Comparison of ENCODE assay signal across 8 cellular contexts in genomic region chr1:8817413-8818324, GRCh38. TPM values are rescaled to one million over a fixed set of nuclear protein-coding genes. Genes with fewer than 3 reads are reported as not detected.
DNase-seq lines count a peak whose midpoint lies in the region; ATAC-seq and TF ChIP-seq lines count a peak whose summit lies in the region.

Gene RERE (minus strand): TSS chr1:8817640.

- no peaks in the 10 kb centered on the region for H3F3A ChIP-seq in OCI-LY1 (ENCODE audit: insufficient read depth, low read length)

- no peaks in the 10 kb centered on the region for H3K27me3 ChIP-seq in OCI-LY1 (ENCODE audit: insufficient read depth, low read length)

- CTCF ChIA-PET in Calu3 (lab: Charles Lee), result interaction anchor here (0.7 kb wide), 2 partner anchors 15 to 221 kb away, joined by 4 to 5 read pairs; no protein-coding TSS in a partner anchor

- H3K27ac Mint-ChIP-seq in Calu3 (ENCODE audit: unreplicated experiment) (peak within 1 kb of the TSS; percentile 89), endothelial cell (ENCODE audit: unreplicated experiment) (peak within 1 kb of the TSS; percentile 90)

- no peaks in the 10 kb centered on the region for H3K9me3 Mint-ChIP-seq in Calu3 (ENCODE audit: low read depth, unreplicated experiment)
- H3K9me3 Mint-ChIP-seq in endothelial cell (ENCODE audit: unreplicated experiment), result no peaks in the 10 kb centered on the region

- H3K27ac ChIP-seq in OCI-LY1 (ENCODE audit: low read depth, low read length, poor library complexity, severe bottlenecking), result peak within 1 kb of the TSS; percentile 49

- no peaks in the 10 kb centered on the region for H3K9me3 ChIP-seq in OCI-LY1 (ENCODE audit: low read length)

- H3K4me3 Mint-ChIP-seq in Calu3 (ENCODE audit: low read depth, unreplicated experiment), result peak within 1 kb of the TSS; percentile 81
- peak within 1 kb of the TSS; percentile 96 for H3K4me3 Mint-ChIP-seq in endothelial cell (ENCODE audit: unreplicated experiment)

- peak within 1 kb of the TSS; percentile 81 for H3K4me2 ChIP-seq in OCI-LY1 (ENCODE audit: low read length)

- peak within 1 kb of the TSS; percentile 91 for H3K9ac ChIP-seq in OCI-LY1 (ENCODE audit: low read length)

- H3K36me3 Mint-ChIP-seq in Calu3 (ENCODE audit: insufficient read depth, unreplicated experiment), result peaks cover 30% of the 10 kb centered on the region
- peaks cover 8% of the 10 kb centered on the region for H3K36me3 Mint-ChIP-seq in endothelial cell (ENCODE audit: low read depth, unreplicated experiment)

- no peaks in the 10 kb centered on the region for H3K36me3 ChIP-seq in OCI-LY1 (ENCODE audit: insufficient read depth, low read length)

- peak within 1 kb of the TSS; percentile 95 for H2AFZ ChIP-seq in OCI-LY1 (ENCODE audit: low read length)

- H3K4me1 ChIP-seq in OCI-LY1 (ENCODE audit: insufficient read depth, low read length, severe bottlenecking), result peaks cover 30% of the 10 kb centered on the region

- intact Hi-C loops in Calu3 (cut with micrococcal nuclease; ENCODE audit: unreplicated experiment), result loop anchor here (5.0 kb wide), 1 partner anchor 75 kb away; no protein-coding TSS in a partner anchor

- TF ChIP-seq CTCF in Calu3 (IDR thresholded peaks at IDR 0.05; ENCODE audit: unreplicated experiment) (no peak), OCI-LY1 (IDR thresholded peaks at IDR 0.05; ENCODE audit: low read length) (no peak), endothelial cell (IDR thresholded peaks at IDR 0.05; ENCODE audit: unreplicated experiment) (no peak)

- H3K9me2 ChIP-seq in OCI-LY1 (ENCODE audit: low read depth, low read length), result no peaks in the 10 kb centered on the region

- peak; percentile 89 for ATAC-seq in GM21390 (IDR thresholded peaks at IDR 0.05; ENCODE audit: unreplicated experiment)

- no peaks in the 10 kb centered on the region for H3K27me3 Mint-ChIP-seq in Calu3 (ENCODE audit: unreplicated experiment)
- H3K27me3 Mint-ChIP-seq in endothelial cell (ENCODE audit: unreplicated experiment), result peaks cover 6% of the 10 kb centered on the region

- H3K79me2 ChIP-seq in OCI-LY1 (ENCODE audit: insufficient read depth, low read length), result no peaks in the 10 kb centered on the region

- peak; percentile 95 for DNase-seq in Calu3
- peak; percentile 9 to 94 (median 84) for DNase-seq in HUDEP-2 (lab: John Stamatoyannopoulos, UW; ENCODE audit: unreplicated experiment in 76 of 76)
- DNase-seq in activated CD8-positive, alpha-beta memory T cell treated with anti-CD3 and anti-CD28 coated beads, Interleukin-2, amount 50 U/mL, for 24 hours (ENCODE audit: extremely low read depth), result peak; percentile 85
- peak; percentile 99 for DNase-seq in endothelial cell (ENCODE audit: low spot score)
- peak; percentile 91 for DNase-seq in middle frontal gyrus (ENCODE audit: extremely low spot score, low spot score)
- DNase-seq in stimulated activated CD8-positive, alpha-beta memory T cell treated with anti-CD3 and anti-CD28 coated beads, Interleukin-2, amount 100 ng/mL, for 1 hour (ENCODE audit: low read depth in 2 of 2), result peak; percentile 93

- BruUV-seq in Calu3 (replicated peaks; lab: Mats Ljungman, UMichigan), result no TSS peak

- peaks cover 43% of the 10 kb centered on the region for H3K4me1 Mint-ChIP-seq in Calu3 (ENCODE audit: low read depth, unreplicated experiment)
- peaks cover 46% of the 10 kb centered on the region for H3K4me1 Mint-ChIP-seq in endothelial cell (ENCODE audit: unreplicated experiment)

- no peaks in the 10 kb centered on the region for H4K20me1 ChIP-seq in OCI-LY1 (ENCODE audit: insufficient read depth, low read length)

- H3K4me3 ChIP-seq in OCI-LY1 (ENCODE audit: low read depth, low read length, poor library complexity, severe bottlenecking), result peak within 1 kb of the TSS; percentile 88

RNA-seq across cellular contexts. Expression of gene RERE, which starts in this region (rescaled TPM):
- 45.9 and 52.8 TPM in 2 replicates for total RNA-seq in Calu3 (2022)
- 115 TPM for total RNA-seq in endothelial cell (ENCODE audit: unreplicated experiment)

Comparison
In these comparisons a context has a peak if more than half of its experiments do, and no peak if none do; other contexts are left out.
1. Peak in every context shown above with its lines: DNase-seq, ATAC-seq, H3K4me3 ChIP-seq and H3K27ac ChIP-seq.